Comparison of ENCODE assay signal across 8 cellular contexts in genomic region chr5:135551593-135552447, GRCh38. TPM values are rescaled to one million over a fixed set of nuclear protein-coding genes. Genes with fewer than 3 reads are reported as not detected.
DNase-seq lines count a peak whose midpoint lies in the region; ATAC-seq, FAIRE-seq and TF ChIP-seq lines count a peak whose summit lies in the region.

No MANE protein-coding gene starts in this region.

- H3K4me3 ChIP-seq in A549 (no peak overlapping the region), fibroblast of lung (replicated peaks in 1 of 4; ENCODE audit: control extremely low read depth in 1 of 4, insufficient read depth in 1 of 4, low read depth in 3 of 4, low read length in 4 of 4) (no peak overlapping the region), neural progenitor cell (no peak overlapping the region), tibial artery (no peak overlapping the region)

- intact Hi-C loops in tibial artery (cut with DNase I; ENCODE audit: low total_unique reads) = loop anchor here (2.0 kb wide), 1 partner anchor 87 kb away; no protein-coding TSS in a partner anchor

- H3K27me3 Mint-ChIP-seq in neural progenitor cell (ENCODE audit: insufficient read depth, low read depth) = peaks cover 41% of the 10 kb centered on the region

- POLR2A ChIA-PET in A549 (lab: Yijun Ruan, JAX) = no interaction called here

- peak; percentile 85 to 89 for TF ChIP-seq RAD21 in A549 (conservative IDR thresholded peaks at IDR 0.05 in 1 of 2, IDR thresholded peaks at IDR 0.05 in 1 of 2)

- no peaks in the 10 kb centered on the region for H3F3A ChIP-seq in neural progenitor cell (ENCODE audit: low read depth)

- H4K20me1 ChIP-seq in fibroblast of lung (ENCODE audit: control insufficient read depth, extremely low read depth, insufficient read depth, low read length) (no peaks in the 10 kb centered on the region), neural progenitor cell (ENCODE audit: low read depth) (peaks cover 36% of the 10 kb centered on the region)

- TF ChIP-seq CTCF in A549 (IDR thresholded peaks at IDR 0.05) (peak; percentile 88), GM13976 (IDR thresholded peaks at IDR 0.05; ENCODE audit: borderline replicate concordance, control extremely low read depth, extremely low read depth, insufficient read depth, missing control alignments) (peak; percentile 69), fibroblast of lung (conservative IDR thresholded peaks at IDR 0.05 in 1 of 2, IDR thresholded peaks at IDR 0.05 in 1 of 2; ENCODE audit: low read depth in 1 of 2, low read length in 2 of 2) (peak; percentile 84 to 88), neural progenitor cell (IDR thresholded peaks at IDR 0.05) (peak; percentile 91), tibial artery (IDR thresholded peaks at IDR 0.05) (peak; percentile 81 to 86)

- WGBS in A549 (ENCODE audit: missing lambda C conversion rate) = 31% methylated on average over 15 of the region's 15 CpGs

- TF ChIP-seq EP300 in A549 (IDR thresholded peaks at IDR 0.05) = no peak

- no peak overlapping the region for H3K27ac Mint-ChIP-seq in neural progenitor cell

- TF ChIP-seq POLR2A in A549 (IDR thresholded peaks at IDR 0.05; ENCODE audit: low read length) = no peak

- H3K9me3 Mint-ChIP-seq in neural progenitor cell = no peaks in the 10 kb centered on the region

- H3K4me1 ChIP-seq in A549 = no peaks in the 10 kb centered on the region
- no peaks in the 10 kb centered on the region for H3K4me1 ChIP-seq in fibroblast of lung (ENCODE audit: control insufficient read depth, extremely low read depth, insufficient read depth, low read length)
- no peaks in the 10 kb centered on the region for H3K4me1 ChIP-seq in neural progenitor cell
- no peaks in the 10 kb centered on the region for H3K4me1 ChIP-seq in tibial artery

- no peak overlapping the region for H3K4me3 Mint-ChIP-seq in neural progenitor cell

- no peaks in the 10 kb centered on the region for H3K36me3 Mint-ChIP-seq in neural progenitor cell

- ATAC-seq in A549 = peak; percentile 61 to 90
- ATAC-seq in HG03558 (IDR thresholded peaks at IDR 0.05; ENCODE audit: extremely low read depth, unreplicated experiment) = peak; percentile 59

- no peaks in the 10 kb centered on the region for H3K36me3 ChIP-seq in fibroblast of lung (ENCODE audit: control insufficient read depth, insufficient read depth, low read length)
- H3K36me3 ChIP-seq in neural progenitor cell = no peaks in the 10 kb centered on the region
- H3K36me3 ChIP-seq in tibial artery = no peaks in the 10 kb centered on the region

- CTCF ChIA-PET in A549 (lab: Yijun Ruan, JAX) = interaction anchor here (0.6 to 34.8 kb wide), 44 partner anchors 9 to 999 kb away, joined by 3 to 1932 read pairs (median 4); partner anchors contain the start of genes CXCL14, DCANP1, NEUROG1 and SLC25A48

- DNase-seq in A549 (ENCODE audit: low read depth in 1 of 2, low spot score in 1 of 2) = peak; percentile 72 to 75
- DNase-seq in GM13976 (ENCODE audit: low spot score) = peak; percentile 76
- peak; percentile 61 for DNase-seq in NOMO-1 treated with DMSO at 0.1 percent for 48 hours (lab: John Stamatoyannopoulos, UW; ENCODE audit: unreplicated experiment)
- DNase-seq in activated T-cell treated with anti-CD3 and anti-CD28 coated beads for 24 hours (ENCODE audit: low read depth) = peak; percentile 47
- peak; percentile 55 to 79 for DNase-seq in fibroblast of lung (ENCODE audit: low read depth in 2 of 2)
- peak; percentile 80 for DNase-seq in neural progenitor cell (ENCODE audit: low spot score)
- DNase-seq in tibial artery = peak; percentile 76

- peaks cover 25% of the 10 kb centered on the region for H3K4me1 Mint-ChIP-seq in neural progenitor cell

- H3K79me2 ChIP-seq in fibroblast of lung (ENCODE audit: control insufficient read depth, insufficient read depth, low read length) (no peaks in the 10 kb centered on the region), neural progenitor cell (ENCODE audit: low read depth) (no peaks in the 10 kb centered on the region)

- H3K9ac ChIP-seq in fibroblast of lung (ENCODE audit: insufficient read depth, low read length) (no peak overlapping the region), neural progenitor cell (no peak overlapping the region)

- H3K4me2 ChIP-seq in A549 (no peak overlapping the region), fibroblast of lung (ENCODE audit: extremely low read depth, insufficient read depth, low read length) (no peak overlapping the region), neural progenitor cell (no peak overlapping the region)

- H3K9me3 ChIP-seq in A549 (no peaks in the 10 kb centered on the region), fibroblast of lung (ENCODE audit: control insufficient read depth, insufficient read depth, low read depth, low read length) (no peaks in the 10 kb centered on the region), neural progenitor cell (ENCODE audit: low read depth) (no peaks in the 10 kb centered on the region), tibial artery (no peaks in the 10 kb centered on the region)

- H3K27ac ChIP-seq in A549 (no peak overlapping the region), fibroblast of lung (ENCODE audit: insufficient read depth, low read length) (no peak overlapping the region), neural progenitor cell (no peak overlapping the region), tibial artery (no peak overlapping the region)

- in situ Hi-C loops in GM13976 (cut with MboI; ENCODE audit: low sequenced_read_pairs, unreplicated experiment) = loop anchor here (5.0 kb wide), 1 partner anchor 90 kb away; no protein-coding TSS in a partner anchor

- no peak overlapping the region for H2AFZ ChIP-seq in fibroblast of lung (ENCODE audit: low read length)
- H2AFZ ChIP-seq in neural progenitor cell (replicated peaks) = no peak overlapping the region

- peak; percentile 73 for FAIRE-seq in A549 (lab: Jason Lieb, UNC)

- H3K27me3 ChIP-seq in fibroblast of lung (ENCODE audit: control insufficient read depth, insufficient read depth, low read length) (peaks cover 3% of the 10 kb centered on the region), neural progenitor cell (peaks cover 99% of the 10 kb centered on the region), tibial artery (peaks cover 0 to 60% of the 10 kb centered on the region in 2 donors)

TF ChIP-seq in A549, 52 proteins besides CTCF, POLR2A, EP300 and RAD21:
- TF ChIP-seq EHMT2 (IDR thresholded peaks at IDR 0.05; ENCODE audit: low read depth) (no peak), SMC3 (IDR thresholded peaks at IDR 0.05) (peak; percentile 90), PHF8 (IDR thresholded peaks at IDR 0.05; ENCODE audit: borderline replicate concordance, low read depth) (no peak)
TF ChIP-seq in A549: peak in this region for 1.

RNA-seq across cellular contexts. Expression of gene NEUROG1, which starts 16.1 kb away (rescaled TPM):
- polyA plus RNA-seq in A549 (2011; rRNA removed) (not detected in 2 replicates), A549 (2017; fragmentation: RNase III; extraction: RNeasy Plus Mini Kit Qiagen cat#74134 plus additional on column Dnase treatment) (not detected in 3 replicates), fibroblast of lung (not detected in 2 replicates)
- not detected in 2 replicates for polyA plus RNA-seq in A549 (2012; cell fraction: cytosol; rRNA removed)
- not detected in 2 replicates for polyA plus RNA-seq in A549 (2012; cell fraction: nucleus; rRNA removed)
- polyA minus RNA-seq in A549 (2011; rRNA and poly(A)+ RNA removed) = not detected in 2 replicates
- total RNA-seq in fibroblast of lung (not detected in 2 replicates), neural progenitor cell (ENCODE audit: low replicate concordance) (not detected in 2 replicates)
- polyA plus RNA-seq in fibroblast of lung (2012) = not detected in 2 replicates
- polyA minus RNA-seq in fibroblast of lung (ENCODE audit: low replicate concordance) = not detected in 2 replicates

RNA-seq across cellular contexts. Expression of gene CXCL14, which starts 27.0 kb away (rescaled TPM):
- not detected in 2 replicates for polyA plus RNA-seq in A549 (2011; rRNA removed)
- polyA plus RNA-seq in A549 (2012; cell fraction: cytosol; rRNA removed) = 0.03 TPM in 2 replicates
- polyA plus RNA-seq in A549 (2012; cell fraction: nucleus; rRNA removed) = 0.04 and 0.06 TPM in 2 replicates
- 0.12 to 0.15 TPM (median 0.13 TPM) in 3 replicates for polyA plus RNA-seq in A549 (2017; fragmentation: RNase III; extraction: RNeasy Plus Mini Kit Qiagen cat#74134 plus additional on column Dnase treatment)
- polyA minus RNA-seq in A549 (2011; rRNA and poly(A)+ RNA removed) = not detected in 2 replicates
- 0.17 and 0.26 TPM in 2 replicates for total RNA-seq in fibroblast of lung
- polyA plus RNA-seq in fibroblast of lung = 0.05 TPM in 1 of 2 replicates, not detected in the other
- polyA plus RNA-seq in fibroblast of lung (2012) = not detected in 2 replicates
- not detected in 2 replicates for polyA minus RNA-seq in fibroblast of lung (ENCODE audit: low replicate concordance)
- total RNA-seq in neural progenitor cell (ENCODE audit: low replicate concordance) = 0.45 TPM in 1 of 2 replicates, not detected in the other
